Comparison of ENCODE assay signal across 8 cellular contexts in the genomic region with DNA sequence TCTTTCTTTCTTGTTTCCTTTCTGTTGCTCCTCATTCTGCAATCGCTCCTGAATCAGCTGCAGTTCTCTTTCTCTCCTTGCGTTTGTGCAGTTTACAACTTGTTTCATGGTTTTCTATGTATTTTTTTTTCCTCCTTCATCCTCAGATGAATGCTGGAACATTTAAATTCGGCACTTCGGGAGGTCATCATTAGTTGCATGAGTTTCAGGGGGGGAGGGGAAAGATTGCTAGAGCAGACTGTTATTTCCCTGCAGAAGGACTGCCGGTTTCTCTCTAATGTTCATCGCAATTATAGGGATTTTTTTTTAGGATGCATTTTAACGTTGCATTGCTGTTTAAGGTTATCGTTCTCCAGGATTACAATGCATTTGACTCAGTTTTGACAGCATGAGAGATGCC. TPM values are rescaled to one million over a fixed set of nuclear protein-coding genes. Genes with fewer than 3 reads are reported as not detected.
DNase-seq lines count a peak whose midpoint lies in the region; ATAC-seq, FAIRE-seq and TF ChIP-seq lines count a peak whose summit lies in the region.

No MANE protein-coding gene starts in this region.

- peak overlapping the region; percentile 14 for H3K4me3 ChIP-seq in epithelial cell of esophagus (ENCODE audit: low read length)

- FAIRE-seq in H54 (lab: Jason Lieb, UNC): no peak

- TF ChIP-seq POLR2A in H54 (IDR thresholded peaks at IDR 0.05; ENCODE audit: low read depth, low read length): no peak

- ATAC-seq in stimulated activated naive CD8-positive, alpha-beta T cell treated with anti-CD3 and anti-CD28 coated beads, Interleukin-15, Interleukin-2, amounts not matched to agents 100 U/mL and 50 U/mL, for 24 hours: no peak
- no peak for ATAC-seq in T-helper 17 cell

- DNase-seq in stimulated activated naive CD8-positive, alpha-beta T cell treated with anti-CD3 and anti-CD28 coated beads, Interleukin-15, Interleukin-2, amounts not matched to agents 100 U/mL and 50 U/mL, for 24 hours: no peak
- DNase-seq in epithelial cell of esophagus (ENCODE audit: low read depth) (no peak), nephron progenitor cell (no peak), T-helper 17 cell (no peak), H54 (ENCODE audit: insufficient read length, low spot score) (no peak), HuH-7 (ENCODE audit: low spot score) (no peak)
- no peak for DNase-seq in stimulated activated CD4-positive, alpha-beta T cell treated with anti-CD3 and anti-CD28 coated beads, Interleukin-4, amount 100 ng/mL, for 4 hours

- peaks cover 3% of the 10 kb centered on the region for H3K36me3 Mint-ChIP-seq in stimulated activated naive CD8-positive, alpha-beta T cell treated with anti-CD3 and anti-CD28 coated beads, Interleukin-15, Interleukin-2, amounts not matched to agents 100 ng/mL and 50 ng/mL, for 24 hours (ENCODE audit: low read depth)
- H3K36me3 Mint-ChIP-seq in nephron progenitor cell (ENCODE audit: low read depth) (no peaks in the 10 kb centered on the region), T-helper 17 cell (ENCODE audit: low read depth) (no peaks in the 10 kb centered on the region)

- H3K9me3 ChIP-seq in T-helper 17 cell (ENCODE audit: control insufficient read depth, low read length, poor library complexity, severe bottlenecking): no peaks in the 10 kb centered on the region

- no peak overlapping the region for H3K27ac Mint-ChIP-seq in stimulated activated naive CD8-positive, alpha-beta T cell treated with anti-CD3 and anti-CD28 coated beads, Interleukin-15, Interleukin-2, amounts not matched to agents 100 ng/mL and 50 ng/mL, for 24 hours
- H3K27ac Mint-ChIP-seq in nephron progenitor cell (no peak overlapping the region), T-helper 17 cell (no peak overlapping the region)

- peak overlapping the region; percentile 53 for H3K4me3 Mint-ChIP-seq in stimulated activated naive CD8-positive, alpha-beta T cell treated with anti-CD3 and anti-CD28 coated beads, Interleukin-15, Interleukin-2, amounts not matched to agents 100 ng/mL and 50 ng/mL, for 24 hours
- H3K4me3 Mint-ChIP-seq in nephron progenitor cell (peak overlapping the region; percentile 96), T-helper 17 cell (no peak overlapping the region)

- H3K4me1 Mint-ChIP-seq in stimulated activated naive CD8-positive, alpha-beta T cell treated with anti-CD3 and anti-CD28 coated beads, Interleukin-15, Interleukin-2, amounts not matched to agents 100 ng/mL and 50 ng/mL, for 24 hours (ENCODE audit: low read depth): peaks cover 4% of the 10 kb centered on the region
- peaks cover 40% of the 10 kb centered on the region for H3K4me1 Mint-ChIP-seq in nephron progenitor cell
- H3K4me1 Mint-ChIP-seq in T-helper 17 cell: no peaks in the 10 kb centered on the region

- TF ChIP-seq CTCF in epithelial cell of esophagus (IDR thresholded peaks at IDR 0.05; ENCODE audit: insufficient read depth, low read depth, low read length, missing control alignments): no peak
- TF ChIP-seq CTCF in nephron progenitor cell (IDR thresholded peaks at IDR 0.05): no peak

- peaks cover 33% of the 10 kb centered on the region for H3K27me3 Mint-ChIP-seq in stimulated activated naive CD8-positive, alpha-beta T cell treated with anti-CD3 and anti-CD28 coated beads, Interleukin-15, Interleukin-2, amounts not matched to agents 100 ng/mL and 50 ng/mL, for 24 hours
- peaks cover 6% of the 10 kb centered on the region for H3K27me3 Mint-ChIP-seq in nephron progenitor cell (ENCODE audit: low read depth, poor library complexity)
- peaks cover 5% of the 10 kb centered on the region for H3K27me3 Mint-ChIP-seq in T-helper 17 cell

- no peaks in the 10 kb centered on the region for H3K9me3 Mint-ChIP-seq in stimulated activated naive CD8-positive, alpha-beta T cell treated with anti-CD3 and anti-CD28 coated beads, Interleukin-15, Interleukin-2, amounts not matched to agents 100 ng/mL and 50 ng/mL, for 24 hours
- peaks cover 3% of the 10 kb centered on the region for H3K9me3 Mint-ChIP-seq in nephron progenitor cell

RNA-seq across cellular contexts. Expression of gene TENM2, which starts 0.7 kb away (rescaled TPM):
- not detected for total RNA-seq in T-helper 17 cell
